ENCODE assay signal across 14 cellular contexts in the genomic region with DNA sequence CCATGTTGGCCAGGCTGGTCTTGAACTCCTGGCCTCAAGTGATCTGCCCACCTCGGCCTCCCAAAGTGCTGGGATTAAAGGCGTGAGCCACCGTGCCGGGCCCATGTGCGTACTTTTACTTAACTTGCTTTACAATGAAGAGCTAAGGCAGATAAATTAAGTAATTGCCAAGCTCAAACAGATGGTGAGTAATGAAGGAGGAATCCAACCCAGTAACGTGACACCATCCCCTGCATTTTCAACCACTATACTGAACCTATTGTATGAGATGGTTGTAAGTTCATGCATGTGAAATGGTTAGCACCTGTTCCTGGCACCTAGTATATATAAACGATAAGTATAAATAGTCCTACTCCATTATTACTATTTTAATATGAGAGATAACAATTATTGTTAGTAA.
DNase-seq lines count a peak whose midpoint lies in the region; ATAC-seq and TF ChIP-seq lines count a peak whose summit lies in the region.
"Had no signal": no experiment of that assay in that cellular context is flagged by ENCODE, and none has a peak within 500 bp of the region (broad histone marks: within the 10 kb centered on the region; RNA-seq: fewer than 3 reads in every experiment).

No MANE protein-coding gene starts in this region.

- peak; percentile 53 for DNase-seq in NCI-H748 (lab: John Stamatoyannopoulos, UW; ENCODE audit: unreplicated experiment)
- DNase-seq in NCI-H748 treated with DMSO at 0.1 percent for 48 hours (lab: John Stamatoyannopoulos, UW): no peak
- peak; percentile 29 for DNase-seq in NCI-H510A treated with DMSO at 0.1 percent for 48 hours (lab: John Stamatoyannopoulos, UW)
- DNase-seq in astrocyte of the cerebellum (ENCODE audit: low read depth): peak; percentile 43
- peak; percentile 87 for DNase-seq in retinal pigment epithelial cell (ENCODE audit: low read depth)
- DNase-seq in NCI-H526 (lab: John Stamatoyannopoulos, UW): no peak
- DNase-seq: amniotic stem cell, colonic mucosa, small intestine, upper lobe of right lung had no signal

- no peak for TF ChIP-seq CTCF in astrocyte of the cerebellum (IDR thresholded peaks at IDR 0.05; ENCODE audit: low read depth, low read length, missing control alignments)
- TF ChIP-seq CTCF in retinal pigment epithelial cell (conservative IDR thresholded peaks at IDR 0.05; ENCODE audit: low read depth, low read length): no peak

- H3K4me3 ChIP-seq in astrocyte of the cerebellum (ENCODE audit: low read depth, low read length) (no peak overlapping the region), retinal pigment epithelial cell (ENCODE audit: low read length) (no peak overlapping the region)
- H3K4me3 ChIP-seq: colonic mucosa, esophagus muscularis mucosa, upper lobe of right lung had no signal

- ATAC-seq in GM19452 (IDR thresholded peaks at IDR 0.05; ENCODE audit: unreplicated experiment): no peak
- ATAC-seq in HG03025 (IDR thresholded peaks at IDR 0.05; ENCODE audit: low FRiP score, unreplicated experiment): no peak
- ATAC-seq: activated CD4-positive, CD25-positive, alpha-beta regulatory T cell treated with anti-CD3 and anti-CD28 coated beads, Interleukin-2, amount 50 U/mL, for 24 hours; upper lobe of right lung had no signal

- in situ Hi-C loops in astrocyte of the cerebellum (cut with HindIII; ENCODE audit: low sequenced_read_pairs): no loop called here

Comparison
In these comparisons a context has a peak if more than half of its experiments do, and no peak if none do; other contexts are left out.
1. DNase-seq: peak in NCI-H748 (single experiment), NCI-H510A treated with DMSO at 0.1 percent for 48 hours (single experiment), astrocyte of the cerebellum (single experiment) and retinal pigment epithelial cell (single experiment); none in NCI-H748 treated with DMSO at 0.1 percent for 48 hours (single experiment) and NCI-H526 (0 of 2).